35 cellular contexts compared by ENCODE assay signal in the genomic region with DNA sequence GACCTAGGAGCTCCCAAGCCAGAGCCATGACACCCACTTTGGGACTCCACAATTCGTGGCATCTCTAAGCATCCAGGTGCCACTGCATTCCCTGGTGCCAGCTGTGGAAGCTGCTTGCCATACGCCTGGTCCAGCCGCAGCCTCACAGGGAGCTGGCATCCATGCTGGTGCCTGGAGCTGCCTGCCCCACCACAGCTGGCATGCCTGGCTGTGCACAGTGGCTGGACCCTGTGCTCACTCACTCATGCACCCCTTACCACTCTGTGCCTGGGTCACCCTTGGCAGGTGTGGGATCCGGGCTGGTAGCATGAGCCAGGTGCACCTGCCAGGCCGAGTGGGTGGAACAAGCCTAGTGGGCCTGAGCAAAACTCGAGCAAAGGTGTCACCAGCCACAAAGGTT.
DNase-seq lines count a peak whose midpoint lies in the region; ATAC-seq, FAIRE-seq and TF ChIP-seq lines count a peak whose summit lies in the region.
"Had no signal": no experiment of that assay in that cellular context is flagged by ENCODE, and none has a peak within 500 bp of the region (broad histone marks: within the 10 kb centered on the region; RNA-seq: fewer than 3 reads in every experiment).

No MANE protein-coding gene starts in this region.

- H3K9me3 ChIP-seq in neuronal stem cell (replicated peaks in 1 of 2; ENCODE audit: control insufficient read depth in 2 of 2, insufficient read depth in 1 of 2, low read depth in 1 of 2, low read length in 2 of 2) (peaks cover 0 to 6% of the 10 kb centered on the region in 2 donors), trophoblast cell (ENCODE audit: insufficient read depth, low read depth, low read length) (peaks cover 3% of the 10 kb centered on the region), thyroid gland (no peaks in the 10 kb centered on the region)
- H3K9me3 ChIP-seq: A549, BE2C, BLaER1, Caco-2 had no signal

- H3K36me3 ChIP-seq in mesendoderm (ENCODE audit: control insufficient read depth, insufficient read depth, low read length) (no peaks in the 10 kb centered on the region), neuronal stem cell (replicated peaks in 1 of 2; ENCODE audit: control insufficient read depth in 2 of 2, insufficient read depth in 2 of 2, low read length in 2 of 2) (no peaks in the 10 kb centered on the region), trophoblast cell (ENCODE audit: control insufficient read depth in 1 of 2, insufficient read depth in 2 of 2, low read length in 2 of 2) (no peaks in the 10 kb centered on the region), thyroid gland (no peaks in the 10 kb centered on the region)
- H3K36me3 ChIP-seq: BE2C; BLaER1; BLaER1 treated with 17β-estradiol and CSF1 and Interleukin-3, amounts not matched to agents 10 nM and 100 nM had no signal

- peak; percentile 35 for FAIRE-seq in urothelium cell line (lab: Jason Lieb, UNC)
- FAIRE-seq: A204.1, A549, D721Med had no signal

- H3K56ac ChIP-seq in mesendoderm (ENCODE audit: low read length) = no peak overlapping the region

- H2BK15ac ChIP-seq in mesendoderm (replicated peaks; ENCODE audit: low read depth) (no peak overlapping the region), neuronal stem cell (ENCODE audit: low read length) (no peak overlapping the region)

- WGBS in mesendoderm (ENCODE audit: extremely low coverage, insufficient coverage, low lambda C conversion rate) = no CpG with 5 or more reads among the region's 6 CpGs
- no CpG with 5 or more reads among the region's 6 CpGs for WGBS in neuronal stem cell (ENCODE audit: extremely low coverage in 2 of 2, insufficient read length in 2 of 2, insufficient replicate concordance in 1 of 2), 2 donors
- WGBS in trophoblast cell (ENCODE audit: extremely low coverage, insufficient coverage, insufficient read length) = no CpG with 5 or more reads among the region's 6 CpGs
- 58 to 80% methylated on average over 4 to 6 of the region's 6 CpGs for WGBS in thyroid gland, 2 donors

- H3K4me2 ChIP-seq in mesendoderm (ENCODE audit: low read length) (no peak overlapping the region), neuronal stem cell (ENCODE audit: insufficient read depth, low read length, poor library complexity, severe bottlenecking) (no peak overlapping the region), trophoblast cell (ENCODE audit: low read length) (no peak overlapping the region)
- H3K4me2 ChIP-seq: A549; BLaER1; BLaER1 treated with 17β-estradiol and CSF1 and Interleukin-3, amounts not matched to agents 10 nM and 100 nM had no signal

- H3K4me3 ChIP-seq in mesendoderm (ENCODE audit: low read length) (no peak overlapping the region), neuronal stem cell (ENCODE audit: low read length in 2 of 2) (no peak overlapping the region), trophoblast cell (ENCODE audit: low read depth, low read length) (peak overlapping the region; percentile 31), thyroid gland (replicated peaks in 1 of 3) (no peak overlapping the region)
- H3K4me3 ChIP-seq: A549; BLaER1; BLaER1 treated with 17β-estradiol and CSF1 and Interleukin-3, amounts not matched to agents 10 nM and 100 nM had no signal

- no peak overlapping the region for H2BK120ac ChIP-seq in mesendoderm (ENCODE audit: low read depth, low read length)
- H2BK120ac ChIP-seq in neuronal stem cell (ENCODE audit: low read depth, low read length) = no peak overlapping the region
- no peak overlapping the region for H2BK120ac ChIP-seq in trophoblast cell (ENCODE audit: insufficient read depth, low read length, poor library complexity)

- H2AK5ac ChIP-seq in mesendoderm (ENCODE audit: low read length) = no peak overlapping the region
- no peak overlapping the region for H2AK5ac ChIP-seq in neuronal stem cell (ENCODE audit: low read depth, low read length)
- H2AK5ac ChIP-seq in trophoblast cell (ENCODE audit: low read length) = no peak overlapping the region

- no peak overlapping the region for H4K5ac ChIP-seq in mesendoderm (ENCODE audit: low read length)

- H3K4me1 ChIP-seq in mesendoderm (ENCODE audit: control insufficient read depth, low read depth, low read length) = peaks cover 9% of the 10 kb centered on the region
- H3K4me1 ChIP-seq in neuronal stem cell (ENCODE audit: control insufficient read depth in 2 of 2, insufficient read depth in 1 of 2, low read depth in 1 of 2, low read length in 2 of 2) = peaks cover 0 to 2% of the 10 kb centered on the region in 2 donors
- no peaks in the 10 kb centered on the region for H3K4me1 ChIP-seq in trophoblast cell (ENCODE audit: control insufficient read depth in 1 of 2, insufficient read depth in 2 of 2, low read length in 2 of 2)
- peaks cover 0 to 5% of the 10 kb centered on the region in 2 donors for H3K4me1 ChIP-seq in thyroid gland
- H3K4me1 ChIP-seq: A549, BE2C, BLaER1, Caco-2 had no signal

- H2BK12ac ChIP-seq in neuronal stem cell (ENCODE audit: low read length) (no peak overlapping the region), trophoblast cell (ENCODE audit: low read length) (no peak overlapping the region)

- H3K79me2 ChIP-seq in mesendoderm (ENCODE audit: control insufficient read depth, insufficient read depth, low read length) = no peaks in the 10 kb centered on the region
- no peaks in the 10 kb centered on the region for H3K79me2 ChIP-seq in trophoblast cell (ENCODE audit: control insufficient read depth, insufficient read depth, low read length, poor library complexity)

- H3K23ac ChIP-seq in mesendoderm (ENCODE audit: low read length) (peak overlapping the region; percentile 18), neuronal stem cell (ENCODE audit: low read depth, low read length, poor library complexity) (peak overlapping the region; percentile 75), trophoblast cell (ENCODE audit: low read length) (no peak overlapping the region)

- H4K12ac ChIP-seq in trophoblast cell (ENCODE audit: low read depth, low read length) = no peak overlapping the region

- no peaks in the 10 kb centered on the region for H3K27me3 ChIP-seq in mesendoderm (ENCODE audit: insufficient read depth, low read length, poor library complexity)
- H3K27me3 ChIP-seq in neuronal stem cell (ENCODE audit: control insufficient read depth in 3 of 3, insufficient read depth in 3 of 3, low read depth in 1 of 3, low read length in 3 of 3) = no peaks in the 10 kb centered on the region
- H3K27me3 ChIP-seq in trophoblast cell (ENCODE audit: insufficient read depth, low read length) = no peaks in the 10 kb centered on the region
- no peaks in the 10 kb centered on the region for H3K27me3 ChIP-seq in thyroid gland
- H3K27me3 ChIP-seq: BE2C; BLaER1; BLaER1 treated with 17β-estradiol and CSF1 and Interleukin-3, amounts not matched to agents 10 nM and 100 nM had no signal

- no peak overlapping the region for H4K91ac ChIP-seq in neuronal stem cell (ENCODE audit: low read depth, low read length, poor library complexity)
- no peak overlapping the region for H4K91ac ChIP-seq in trophoblast cell (ENCODE audit: low read depth, low read length)

- H2BK5ac ChIP-seq in mesendoderm (ENCODE audit: low read length) (no peak overlapping the region), neuronal stem cell (ENCODE audit: low read length) (no peak overlapping the region), trophoblast cell (ENCODE audit: low read depth, low read length, poor library complexity) (no peak overlapping the region)

- H3K4ac ChIP-seq in mesendoderm (ENCODE audit: low read depth, low read length) (no peak overlapping the region), neuronal stem cell (ENCODE audit: low read length) (no peak overlapping the region), trophoblast cell (ENCODE audit: low read depth, low read length) (no peak overlapping the region)

- H4K8ac ChIP-seq in mesendoderm (ENCODE audit: low read depth, low read length) (no peak overlapping the region), neuronal stem cell (ENCODE audit: low read depth, low read length) (peak overlapping the region; percentile 56), trophoblast cell (ENCODE audit: low read depth, low read length) (no peak overlapping the region)

- no peak for DNase-seq in mesendoderm
- no peak for DNase-seq in neuronal stem cell (ENCODE audit: low spot score)
- no peak for DNase-seq in trophoblast cell
- no peak for DNase-seq in urothelium cell line (ENCODE audit: low spot score)
- no peak for DNase-seq in thyroid gland
- DNase-seq: 8988T; ACHN; AML-193; BE2C; C1 segment of cervical spinal cord; Caco-2; Calu3; CD4-positive, alpha-beta memory T cell; CD4-positive, alpha-beta T cell; CD4-positive, CD25-positive, alpha-beta regulatory T cell; CD8-positive, alpha-beta memory T cell; CD8-positive, alpha-beta T cell; COR-L47; DMS 273 treated with DMSO at 0.1 percent for 48 hours; DMS153; DMS53; DMS79; DMS79 treated with DMSO at 0.1 percent for 48 hours; DND-41; EL had no signal

- TF ChIP-seq POLR2A in thyroid gland (IDR thresholded peaks at IDR 0.05) = no peak

- H3K14ac ChIP-seq in neuronal stem cell (ENCODE audit: low read length) = no peak overlapping the region
- no peak overlapping the region for H3K14ac ChIP-seq in trophoblast cell (ENCODE audit: low read length)

- no peak overlapping the region for H3K9ac ChIP-seq in mesendoderm (ENCODE audit: low read length)
- H3K9ac ChIP-seq in neuronal stem cell (ENCODE audit: low read depth, low read length, poor library complexity) = no peak overlapping the region
- H3K9ac ChIP-seq in trophoblast cell (ENCODE audit: low read length) = no peak overlapping the region
- H3K9ac ChIP-seq: BLaER1; BLaER1 treated with 17β-estradiol and CSF1 and Interleukin-3, amounts not matched to agents 10 nM and 100 nM had no signal

- H3K27ac ChIP-seq in mesendoderm (ENCODE audit: low read depth, low read length) (no peak overlapping the region), neuronal stem cell (replicated peaks; ENCODE audit: low read length) (no peak overlapping the region), trophoblast cell (ENCODE audit: low read depth, low read length) (no peak overlapping the region), thyroid gland (no peak overlapping the region)
- H3K27ac ChIP-seq: 22Rv1; A549; BLaER1; BLaER1 treated with 17β-estradiol and CSF1 and Interleukin-3, amounts not matched to agents 10 nM and 100 nM; C4-2B had no signal

- H3K79me1 ChIP-seq in mesendoderm (ENCODE audit: low read length) (no peaks in the 10 kb centered on the region), neuronal stem cell (ENCODE audit: low read depth, low read length) (no peaks in the 10 kb centered on the region), trophoblast cell (ENCODE audit: low read length) (no peaks in the 10 kb centered on the region)

- ATAC-seq in HG03280 (IDR thresholded peaks at IDR 0.05; ENCODE audit: unreplicated experiment) = no peak
- ATAC-seq in GM18520 (IDR thresholded peaks at IDR 0.05; ENCODE audit: unreplicated experiment) = no peak
- ATAC-seq in HG02642 (IDR thresholded peaks at IDR 0.05; ENCODE audit: poor library complexity, unreplicated experiment) = no peak
- ATAC-seq: A549; CD8-positive, alpha-beta T cell had no signal

- intact Hi-C loops in thyroid gland (cut with DNase I) = no loop called here

- TF ChIP-seq CTCF in thyroid gland (IDR thresholded peaks at IDR 0.05) = no peak

- H2AFZ ChIP-seq in neuronal stem cell (ENCODE audit: low read length) (no peak overlapping the region), trophoblast cell (ENCODE audit: insufficient read depth, low read length, poor library complexity) (no peak overlapping the region)

- H3K18ac ChIP-seq in mesendoderm (ENCODE audit: low read length) (no peak overlapping the region), neuronal stem cell (ENCODE audit: low read length) (peak overlapping the region; percentile 27), trophoblast cell (ENCODE audit: low read length) (no peak overlapping the region)
